1 cellular context compared by ENCODE assay signal in the genomic region with DNA sequence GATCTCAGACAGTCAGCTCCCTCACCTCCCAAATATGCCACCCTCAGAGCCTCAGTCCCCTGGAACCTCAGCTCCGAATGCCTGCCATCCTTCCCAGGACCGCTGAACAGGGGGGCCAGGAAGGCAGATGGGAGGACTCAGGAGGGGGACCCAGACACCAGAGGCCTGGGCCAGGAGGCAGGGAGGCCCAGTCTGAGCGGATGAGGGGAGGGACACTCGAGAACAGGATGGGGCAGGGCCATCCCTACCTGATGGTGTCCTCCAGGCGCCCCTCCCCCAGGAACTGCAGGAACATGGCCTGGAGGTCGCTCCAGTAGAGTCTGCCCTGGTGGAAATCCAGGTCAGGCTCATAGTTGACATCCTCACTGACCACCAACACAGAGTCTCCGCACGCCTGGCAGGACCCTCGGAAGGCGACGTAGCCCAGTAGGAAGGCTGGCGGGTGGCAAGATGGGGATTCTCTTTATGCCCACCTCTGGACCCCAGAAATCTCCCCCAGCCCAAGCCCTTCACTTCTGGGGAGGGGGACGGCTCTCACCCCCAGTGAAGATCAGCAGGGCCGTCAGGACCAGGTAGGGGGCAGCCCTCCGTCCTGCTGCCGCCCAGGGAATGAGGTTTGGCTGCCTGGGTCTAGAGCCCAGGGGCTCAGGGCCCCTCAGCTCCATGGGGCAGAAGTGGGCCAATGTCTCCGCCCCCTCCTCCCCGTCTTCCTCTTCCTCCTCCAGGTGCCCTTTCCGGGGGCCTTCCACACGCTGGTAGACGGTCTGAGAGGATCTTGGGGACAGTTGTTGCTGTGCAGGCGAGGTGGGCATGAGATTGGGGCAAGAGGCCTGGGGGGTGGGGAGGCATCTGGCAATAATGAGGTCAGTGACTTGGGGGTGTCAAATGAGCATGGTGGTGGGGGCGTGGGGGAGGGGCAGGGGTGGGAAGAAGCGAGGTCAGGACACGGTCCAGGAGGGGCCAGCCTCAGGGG.
A peak's percentile ranks its signal among the peaks of the same experiment; 100 is the strongest.
TF ChIP-seq lines count a peak whose summit lies in the region.

No MANE protein-coding gene starts in this region.

TF ChIP-seq in K562, 482 proteins besides CTCF, POLR2A, EP300 and RAD21 (continued from another document):
- TF ChIP-seq, protein P1, sequence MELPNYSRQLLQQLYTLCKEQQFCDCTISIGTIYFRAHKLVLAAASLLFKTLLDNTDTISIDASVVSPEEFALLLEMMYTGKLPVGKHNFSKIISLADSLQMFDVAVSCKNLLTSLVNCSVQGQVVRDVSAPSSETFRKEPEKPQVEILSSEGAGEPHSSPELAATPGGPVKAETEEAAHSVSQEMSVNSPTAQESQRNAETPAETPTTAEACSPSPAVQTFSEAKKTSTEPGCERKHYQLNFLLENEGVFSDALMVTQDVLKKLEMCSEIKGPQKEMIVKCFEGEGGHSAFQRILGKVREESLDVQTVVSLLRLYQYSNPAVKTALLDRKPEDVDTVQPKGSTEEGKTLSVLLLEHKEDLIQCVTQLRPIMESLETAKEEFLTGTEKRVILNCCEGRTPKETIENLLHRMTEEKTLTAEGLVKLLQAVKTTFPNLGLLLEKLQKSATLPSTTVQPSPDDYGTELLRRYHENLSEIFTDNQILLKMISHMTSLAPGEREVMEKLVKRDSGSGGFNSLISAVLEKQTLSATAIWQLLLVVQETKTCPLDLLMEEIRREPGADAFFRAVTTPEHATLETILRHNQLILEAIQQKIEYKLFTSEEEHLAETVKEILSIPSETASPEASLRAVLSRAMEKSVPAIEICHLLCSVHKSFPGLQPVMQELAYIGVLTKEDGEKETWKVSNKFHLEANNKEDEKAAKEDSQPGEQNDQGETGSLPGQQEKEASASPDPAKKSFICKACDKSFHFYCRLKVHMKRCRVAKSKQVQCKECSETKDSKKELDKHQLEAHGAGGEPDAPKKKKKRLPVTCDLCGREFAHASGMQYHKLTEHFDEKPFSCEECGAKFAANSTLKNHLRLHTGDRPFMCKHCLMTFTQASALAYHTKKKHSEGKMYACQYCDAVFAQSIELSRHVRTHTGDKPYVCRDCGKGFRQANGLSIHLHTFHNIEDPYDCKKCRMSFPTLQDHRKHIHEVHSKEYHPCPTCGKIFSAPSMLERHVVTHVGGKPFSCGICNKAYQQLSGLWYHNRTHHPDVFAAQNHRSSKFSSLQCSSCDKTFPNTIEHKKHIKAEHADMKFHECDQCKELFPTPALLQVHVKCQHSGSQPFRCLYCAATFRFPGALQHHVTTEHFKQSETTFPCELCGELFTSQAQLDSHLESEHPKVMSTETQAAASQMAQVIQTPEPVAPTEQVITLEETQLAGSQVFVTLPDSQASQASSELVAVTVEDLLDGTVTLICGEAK (IDR thresholded peaks at IDR 0.05): no peak
- TF ChIP-seq, protein P1 (CRISPR knock-in tag; IDR thresholded peaks at IDR 0.05): no peak
- TF ChIP-seq, protein P2, sequence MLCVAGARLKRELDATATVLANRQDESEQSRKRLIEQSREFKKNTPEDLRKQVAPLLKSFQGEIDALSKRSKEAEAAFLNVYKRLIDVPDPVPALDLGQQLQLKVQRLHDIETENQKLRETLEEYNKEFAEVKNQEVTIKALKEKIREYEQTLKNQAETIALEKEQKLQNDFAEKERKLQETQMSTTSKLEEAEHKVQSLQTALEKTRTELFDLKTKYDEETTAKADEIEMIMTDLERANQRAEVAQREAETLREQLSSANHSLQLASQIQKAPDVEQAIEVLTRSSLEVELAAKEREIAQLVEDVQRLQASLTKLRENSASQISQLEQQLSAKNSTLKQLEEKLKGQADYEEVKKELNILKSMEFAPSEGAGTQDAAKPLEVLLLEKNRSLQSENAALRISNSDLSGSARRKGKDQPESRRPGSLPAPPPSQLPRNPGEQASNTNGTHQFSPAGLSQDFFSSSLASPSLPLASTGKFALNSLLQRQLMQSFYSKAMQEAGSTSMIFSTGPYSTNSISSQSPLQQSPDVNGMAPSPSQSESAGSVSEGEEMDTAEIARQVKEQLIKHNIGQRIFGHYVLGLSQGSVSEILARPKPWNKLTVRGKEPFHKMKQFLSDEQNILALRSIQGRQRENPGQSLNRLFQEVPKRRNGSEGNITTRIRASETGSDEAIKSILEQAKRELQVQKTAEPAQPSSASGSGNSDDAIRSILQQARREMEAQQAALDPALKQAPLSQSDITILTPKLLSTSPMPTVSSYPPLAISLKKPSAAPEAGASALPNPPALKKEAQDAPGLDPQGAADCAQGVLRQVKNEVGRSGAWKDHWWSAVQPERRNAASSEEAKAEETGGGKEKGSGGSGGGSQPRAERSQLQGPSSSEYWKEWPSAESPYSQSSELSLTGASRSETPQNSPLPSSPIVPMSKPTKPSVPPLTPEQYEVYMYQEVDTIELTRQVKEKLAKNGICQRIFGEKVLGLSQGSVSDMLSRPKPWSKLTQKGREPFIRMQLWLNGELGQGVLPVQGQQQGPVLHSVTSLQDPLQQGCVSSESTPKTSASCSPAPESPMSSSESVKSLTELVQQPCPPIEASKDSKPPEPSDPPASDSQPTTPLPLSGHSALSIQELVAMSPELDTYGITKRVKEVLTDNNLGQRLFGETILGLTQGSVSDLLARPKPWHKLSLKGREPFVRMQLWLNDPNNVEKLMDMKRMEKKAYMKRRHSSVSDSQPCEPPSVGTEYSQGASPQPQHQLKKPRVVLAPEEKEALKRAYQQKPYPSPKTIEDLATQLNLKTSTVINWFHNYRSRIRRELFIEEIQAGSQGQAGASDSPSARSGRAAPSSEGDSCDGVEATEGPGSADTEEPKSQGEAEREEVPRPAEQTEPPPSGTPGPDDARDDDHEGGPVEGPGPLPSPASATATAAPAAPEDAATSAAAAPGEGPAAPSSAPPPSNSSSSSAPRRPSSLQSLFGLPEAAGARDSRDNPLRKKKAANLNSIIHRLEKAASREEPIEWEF (CRISPR knock-in tag; IDR thresholded peaks at IDR 0.05): no peak
- TF ChIP-seq CXXC5 (CRISPR knock-in tag; IDR thresholded peaks at IDR 0.05): peak; percentile 6
- peak; percentile 26 for TF ChIP-seq TBP (optimal IDR thresholded peaks at IDR 0.05; ENCODE audit: low read depth, low read length)
- no peak for TF ChIP-seq PTRF (tag; IDR thresholded peaks at IDR 0.05)
